ENCODE assay signal across 29 cellular contexts in the genomic region with DNA sequence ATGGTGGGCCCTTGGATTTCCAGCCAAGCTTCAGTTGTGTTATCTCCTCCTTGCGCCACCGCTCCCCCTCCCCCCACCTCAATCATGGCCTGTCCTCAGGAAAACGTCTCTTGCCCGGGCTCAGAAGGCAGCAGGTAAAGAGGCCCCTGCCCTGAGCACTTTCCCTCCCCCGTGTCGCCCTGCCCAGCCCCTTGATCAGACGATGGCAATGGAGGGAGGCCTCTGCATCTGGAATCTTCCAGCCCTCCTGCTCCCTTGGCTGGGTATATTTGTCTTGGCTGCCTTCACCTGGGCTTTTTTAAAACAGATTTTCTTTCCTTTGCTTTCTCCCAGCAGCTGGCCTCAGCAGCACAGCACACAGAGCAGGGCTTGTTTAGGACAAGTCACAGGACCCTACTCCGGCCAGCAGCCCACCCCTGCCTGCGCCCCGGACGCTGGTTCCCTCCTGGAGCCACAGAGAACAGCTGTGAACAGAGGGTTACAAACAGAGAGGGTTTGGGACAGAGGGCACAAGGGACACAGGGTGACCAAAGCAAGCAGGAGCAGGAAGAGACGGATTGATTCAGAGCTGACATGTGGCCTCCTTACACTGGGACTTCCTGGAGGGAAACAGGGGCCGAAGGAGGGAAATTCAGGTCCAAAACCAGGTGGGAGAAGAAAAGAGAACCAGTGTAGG.
"Had no signal": no experiment of that assay in that cellular context is flagged by ENCODE, and none has a peak within 500 bp of the region (broad histone marks: within the 10 kb centered on the region; RNA-seq: fewer than 3 reads in every experiment).

No MANE protein-coding gene starts in this region.

- H3K9ac ChIP-seq: parathyroid adenoma had no signal

- H3K9me3 ChIP-seq: esophagus squamous epithelium, heart right ventricle, lower lobe of right lung, mucosa of descending colon, psoas muscle, tibial nerve had no signal

- H3K9me3 Mint-ChIP-seq: activated CD4-positive, alpha-beta memory T cell treated with anti-CD3 and anti-CD28 coated beads for 36 hours; activated CD4-positive, alpha-beta T cell treated with anti-CD3 and anti-CD28 coated beads, Interleukin-2, amount 10 ng/mL, durations not matched to agents 24 days and 14 days; activated naive CD4-positive, alpha-beta T cell treated with anti-CD3 and anti-CD28 coated beads for 36 hours; activated naive CD8-positive, alpha-beta T cell treated with anti-CD3 and anti-CD28 coated beads for 36 hours; activated T-helper 1 cell treated with anti-CD3 and anti-CD28 coated beads, Interleukin-12 subunit alpha, Interleukin-12 subunit beta, Interleukin-2, Interleukin-4 antibody, amounts not matched to agents 30 ng/mL and 10 ng/mL and 1 ng/mL, durations not matched to agents 14 hours and 24 hours and 36 hours; central memory CD8-positive, alpha-beta T cell; nephron; stimulated activated naive CD8-positive, alpha-beta T cell treated with anti-CD3 and anti-CD28 coated beads, Interleukin-15, Interleukin-2, amounts not matched to agents 100 ng/mL and 50 ng/mL, for 24 hours; T-helper 1 cell treated with Interleukin-12 subunit alpha and Interleukin-12 subunit beta and Interleukin-4 antibody, amounts not matched to agents 30 μg/mL and 1 μg/mL, for 36 hours had no signal

- H3K27ac ChIP-seq: esophagus squamous epithelium, heart right ventricle, lower lobe of right lung, parathyroid adenoma, psoas muscle, WERI-Rb-1 had no signal

- H3K27me3 ChIP-seq: tibial nerve had no signal

- H3K27ac Mint-ChIP-seq: activated CD4-positive, alpha-beta memory T cell treated with anti-CD3 and anti-CD28 coated beads for 36 hours; activated CD4-positive, alpha-beta T cell treated with anti-CD3 and anti-CD28 coated beads, Interleukin-2, amount 10 ng/mL, durations not matched to agents 24 days and 14 days; activated naive CD4-positive, alpha-beta T cell treated with anti-CD3 and anti-CD28 coated beads for 36 hours; activated naive CD8-positive, alpha-beta T cell treated with anti-CD3 and anti-CD28 coated beads for 36 hours; activated T-helper 1 cell treated with anti-CD3 and anti-CD28 coated beads, Interleukin-12 subunit alpha, Interleukin-12 subunit beta, Interleukin-2, Interleukin-4 antibody, amounts not matched to agents 30 ng/mL and 10 ng/mL and 1 ng/mL, durations not matched to agents 14 hours and 24 hours and 36 hours; stimulated activated naive CD8-positive, alpha-beta T cell treated with anti-CD3 and anti-CD28 coated beads, Interleukin-15, Interleukin-2, amounts not matched to agents 100 ng/mL and 50 ng/mL, for 24 hours; T-helper 1 cell treated with Interleukin-12 subunit alpha and Interleukin-12 subunit beta and Interleukin-4 antibody, amounts not matched to agents 30 μg/mL and 1 μg/mL, for 36 hours had no signal

- H3K4me1 ChIP-seq: esophagus squamous epithelium, heart right ventricle, lower lobe of right lung, parathyroid adenoma had no signal

- H3K36me3 ChIP-seq: esophagus squamous epithelium, heart right ventricle, lower lobe of right lung, tibial nerve, WERI-Rb-1 had no signal

- H3K4me3 ChIP-seq: esophagus squamous epithelium, heart right ventricle, lower lobe of right lung, mucosa of descending colon, psoas muscle, tibial nerve had no signal

- H3K4me3 Mint-ChIP-seq: activated CD4-positive, alpha-beta memory T cell treated with anti-CD3 and anti-CD28 coated beads for 36 hours; activated CD4-positive, alpha-beta T cell treated with anti-CD3 and anti-CD28 coated beads, Interleukin-2, amount 10 ng/mL, durations not matched to agents 24 days and 14 days; activated naive CD4-positive, alpha-beta T cell treated with anti-CD3 and anti-CD28 coated beads for 36 hours; activated naive CD8-positive, alpha-beta T cell treated with anti-CD3 and anti-CD28 coated beads for 36 hours; activated T-helper 1 cell treated with anti-CD3 and anti-CD28 coated beads, Interleukin-12 subunit alpha, Interleukin-12 subunit beta, Interleukin-2, Interleukin-4 antibody, amounts not matched to agents 30 ng/mL and 10 ng/mL and 1 ng/mL, durations not matched to agents 14 hours and 24 hours and 36 hours; central memory CD8-positive, alpha-beta T cell; nephron; stimulated activated naive CD8-positive, alpha-beta T cell treated with anti-CD3 and anti-CD28 coated beads, Interleukin-15, Interleukin-2, amounts not matched to agents 100 ng/mL and 50 ng/mL, for 24 hours; T-helper 1 cell treated with Interleukin-12 subunit alpha and Interleukin-12 subunit beta and Interleukin-4 antibody, amounts not matched to agents 30 μg/mL and 1 μg/mL, for 36 hours had no signal

- H3K36me3 Mint-ChIP-seq: activated CD4-positive, alpha-beta memory T cell treated with anti-CD3 and anti-CD28 coated beads for 36 hours; activated naive CD8-positive, alpha-beta T cell treated with anti-CD3 and anti-CD28 coated beads for 36 hours had no signal

- ATAC-seq: left lobe of liver, lower lobe of right lung, mucosa of descending colon, psoas muscle had no signal

- H2AFZ ChIP-seq: parathyroid adenoma had no signal

- DNase-seq: activated CD4-positive, alpha-beta memory T cell treated with anti-CD3 and anti-CD28 coated beads for 36 hours; activated CD4-positive, alpha-beta T cell treated with anti-CD3 and anti-CD28 coated beads, Interleukin-2, amount 10 ng/mL, durations not matched to agents 24 days and 14 days; activated CD4-positive, CD25-positive, alpha-beta regulatory T cell treated with anti-CD3 and anti-CD28 coated beads, Interleukin-2, amount 50 U/mL, for 72 hours; activated CD8-positive, alpha-beta memory T cell treated with anti-CD3 and anti-CD28 coated beads, Interleukin-2, amount 50 U/mL, for 4 hours; activated effector memory CD4-positive, alpha-beta T cell treated with anti-CD3 and anti-CD28 coated beads, Interleukin-2, amount 50 U/mL, for 16 hours; activated naive CD4-positive, alpha-beta T cell treated with anti-CD3 and anti-CD28 coated beads for 36 hours; activated naive CD8-positive, alpha-beta T cell treated with anti-CD3 and anti-CD28 coated beads for 36 hours; activated T-cell treated with anti-CD3 and anti-CD28 coated beads, Interleukin-2, amount 50 U/mL, for 1 hour; dermis blood vessel endothelial cell; effector CD4-positive, alpha-beta T cell; esophagus squamous epithelium; foreskin melanocyte; heart right ventricle; lower lobe of right lung; mesenchymal stem cell; mucosa of descending colon; psoas muscle; stimulated activated CD4-positive, alpha-beta T cell treated with anti-CD3 and anti-CD28 coated beads, Interleukin-2, amount 100 ng/mL, for 48 hours; SW 1271; T-helper 9 cell; WERI-Rb-1 had no signal

- H3K4me1 Mint-ChIP-seq: activated CD4-positive, alpha-beta T cell treated with anti-CD3 and anti-CD28 coated beads, Interleukin-2, amount 10 ng/mL, durations not matched to agents 24 days and 14 days; activated naive CD8-positive, alpha-beta T cell treated with anti-CD3 and anti-CD28 coated beads for 36 hours; central memory CD8-positive, alpha-beta T cell had no signal

- H3K79me2 ChIP-seq: parathyroid adenoma had no signal
